In the genomic region with DNA sequence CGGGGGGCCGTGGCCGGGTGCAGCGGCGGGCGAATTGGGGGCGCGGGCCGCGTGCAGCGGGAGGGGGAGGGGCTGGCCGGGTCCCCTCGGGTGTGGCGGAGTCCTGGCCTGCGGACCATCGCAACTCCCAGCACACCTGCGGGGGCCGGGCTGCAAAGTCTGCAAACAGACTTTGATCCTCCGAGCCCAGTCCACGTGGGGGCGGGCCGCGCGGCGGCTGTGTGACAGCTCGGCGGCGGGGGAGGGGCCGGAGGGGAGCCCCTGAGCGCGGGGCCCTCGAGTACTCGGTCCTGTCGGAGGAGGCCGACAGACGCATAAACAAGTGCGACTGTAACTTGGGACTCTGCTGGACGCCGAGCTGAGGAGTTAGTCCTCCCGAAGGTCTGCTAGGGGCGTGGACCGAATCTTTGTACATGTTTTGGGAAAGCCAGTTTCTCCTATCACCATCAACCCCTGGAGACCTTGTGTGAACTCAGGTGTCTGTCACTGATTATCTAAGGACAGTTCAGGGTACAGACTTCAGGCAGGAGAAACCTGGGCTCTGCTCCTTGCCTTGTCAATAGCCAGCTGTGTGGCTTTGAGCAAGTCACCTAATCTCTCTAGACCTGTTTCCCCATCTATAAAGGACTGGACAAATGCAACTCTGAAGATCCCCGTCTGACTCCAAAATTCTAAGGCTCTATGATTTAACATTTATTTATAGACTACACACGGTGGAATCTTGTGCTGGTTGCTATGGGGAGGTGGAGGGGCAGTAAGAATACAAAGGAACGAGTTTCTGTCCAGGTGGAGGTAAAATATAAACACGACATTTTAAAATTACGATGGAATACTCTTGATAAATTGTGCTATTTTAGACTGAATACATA, we compare ENCODE assay signal across 1 cellular context.
TF ChIP-seq lines count a peak whose summit lies in the region.

No MANE protein-coding gene starts in this region.

TF ChIP-seq in HEK293, 187 proteins besides CTCF, POLR2A, EP300 and RAD21 (continued from another document):
- TF ChIP-seq, protein P1, sequence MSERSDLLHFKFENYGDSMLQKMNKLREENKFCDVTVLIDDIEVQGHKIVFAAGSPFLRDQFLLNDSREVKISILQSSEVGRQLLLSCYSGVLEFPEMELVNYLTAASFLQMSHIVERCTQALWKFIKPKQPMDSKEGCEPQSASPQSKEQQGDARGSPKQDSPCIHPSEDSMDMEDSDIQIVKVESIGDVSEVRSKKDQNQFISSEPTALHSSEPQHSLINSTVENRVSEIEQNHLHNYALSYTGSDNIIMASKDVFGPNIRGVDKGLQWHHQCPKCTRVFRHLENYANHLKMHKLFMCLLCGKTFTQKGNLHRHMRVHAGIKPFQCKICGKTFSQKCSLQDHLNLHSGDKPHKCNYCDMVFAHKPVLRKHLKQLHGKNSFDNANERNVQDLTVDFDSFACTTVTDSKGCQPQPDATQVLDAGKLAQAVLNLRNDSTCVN (tag by site-specific recombination; optimal IDR thresholded peaks at IDR 0.05): peak; percentile 67
- TF ChIP-seq ZNF416 (tag by site-specific recombination; IDR thresholded peaks at IDR 0.05) (no peak), SCRT2 (tag by site-specific recombination; IDR thresholded peaks at IDR 0.05) (no peak), ZNF398 (tag by site-specific recombination; IDR thresholded peaks at IDR 0.05) (no peak), ZNF658 (tag by site-specific recombination; IDR thresholded peaks at IDR 0.05) (no peak), TCF7L2 (IDR thresholded peaks at IDR 0.05; ENCODE audit: borderline replicate concordance, low read depth, low read length) (peak; percentile 69; the same call in 1 of the 2 replicates), ZFP69B (tag by site-specific recombination; IDR thresholded peaks at IDR 0.05) (no peak), ZNF426 (tag by site-specific recombination; IDR thresholded peaks at IDR 0.05) (no peak), BCL6B (tag by site-specific recombination; IDR thresholded peaks at IDR 0.05) (no peak), ZNF155 (tag by site-specific recombination; IDR thresholded peaks at IDR 0.05) (no peak), ZNF707 (tag by site-specific recombination; IDR thresholded peaks at IDR 0.05) (no peak), ZNF341 (tag by site-specific recombination; IDR thresholded peaks at IDR 0.05; ENCODE audit: low read depth) (no peak), ZNF169 (tag by site-specific recombination; IDR thresholded peaks at IDR 0.05) (no peak), ZNF488 (tag by site-specific recombination; IDR thresholded peaks at IDR 0.05) (no peak), ZNF423 (tag by site-specific recombination; IDR thresholded peaks at IDR 0.05) (0 out of 2 replicates have a peak, but pooled peaks have one; percentile 8), SP7 (tag by site-specific recombination; IDR thresholded peaks at IDR 0.05) (0 out of 2 replicates have a peak, but pooled peaks have one; percentile 24), ZNF132 (tag by site-specific recombination; IDR thresholded peaks at IDR 0.05; ENCODE audit: borderline replicate concordance) (no peak), PBX3 (CRISPR knock-in tag; IDR thresholded peaks at IDR 0.05) (0 out of 2 replicates have a peak, but pooled peaks have one; percentile 7), ZNF280D (tag by site-specific recombination; IDR thresholded peaks at IDR 0.05) (no peak), HOXA7 (CRISPR knock-in tag; IDR thresholded peaks at IDR 0.05; ENCODE audit: borderline replicate concordance) (no peak), ZFP41 (tag by site-specific recombination; IDR thresholded peaks at IDR 0.05; ENCODE audit: borderline replicate concordance) (no peak), ZNF16 (tag by site-specific recombination; IDR thresholded peaks at IDR 0.05; ENCODE audit: low read depth) (no peak), ZFHX2 (tag by site-specific recombination; conservative IDR thresholded peaks at IDR 0.05) (peak; percentile 74), KLF17 (tag by site-specific recombination; IDR thresholded peaks at IDR 0.05) (no peak), ZNF555 (tag by site-specific recombination; conservative IDR thresholded peaks at IDR 0.05) (no peak), ZNF660 (tag by site-specific recombination; IDR thresholded peaks at IDR 0.05) (peak; percentile 27; the same call in 1 of the 2 replicates), ZNF585B (tag by site-specific recombination; IDR thresholded peaks at IDR 0.05) (no peak), ZNF530 (tag by site-specific recombination; IDR thresholded peaks at IDR 0.05; ENCODE audit: low read depth) (no peak), ZNF184 (tag by site-specific recombination; IDR thresholded peaks at IDR 0.05) (no peak), SP3 (tag by site-specific recombination; IDR thresholded peaks at IDR 0.05) (peak; percentile 19)
- TF ChIP-seq, protein P2, sequence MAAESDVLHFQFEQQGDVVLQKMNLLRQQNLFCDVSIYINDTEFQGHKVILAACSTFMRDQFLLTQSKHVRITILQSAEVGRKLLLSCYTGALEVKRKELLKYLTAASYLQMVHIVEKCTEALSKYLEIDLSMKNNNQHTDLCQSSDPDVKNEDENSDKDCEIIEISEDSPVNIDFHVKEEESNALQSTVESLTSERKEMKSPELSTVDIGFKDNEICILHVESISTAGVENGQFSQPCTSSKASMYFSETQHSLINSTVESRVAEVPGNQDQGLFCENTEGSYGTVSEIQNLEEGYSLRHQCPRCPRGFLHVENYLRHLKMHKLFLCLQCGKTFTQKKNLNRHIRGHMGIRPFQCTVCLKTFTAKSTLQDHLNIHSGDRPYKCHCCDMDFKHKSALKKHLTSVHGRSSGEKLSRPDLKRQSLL (tag by site-specific recombination; IDR thresholded peaks at IDR 0.05): no peak
- TF ChIP-seq, protein P3, sequence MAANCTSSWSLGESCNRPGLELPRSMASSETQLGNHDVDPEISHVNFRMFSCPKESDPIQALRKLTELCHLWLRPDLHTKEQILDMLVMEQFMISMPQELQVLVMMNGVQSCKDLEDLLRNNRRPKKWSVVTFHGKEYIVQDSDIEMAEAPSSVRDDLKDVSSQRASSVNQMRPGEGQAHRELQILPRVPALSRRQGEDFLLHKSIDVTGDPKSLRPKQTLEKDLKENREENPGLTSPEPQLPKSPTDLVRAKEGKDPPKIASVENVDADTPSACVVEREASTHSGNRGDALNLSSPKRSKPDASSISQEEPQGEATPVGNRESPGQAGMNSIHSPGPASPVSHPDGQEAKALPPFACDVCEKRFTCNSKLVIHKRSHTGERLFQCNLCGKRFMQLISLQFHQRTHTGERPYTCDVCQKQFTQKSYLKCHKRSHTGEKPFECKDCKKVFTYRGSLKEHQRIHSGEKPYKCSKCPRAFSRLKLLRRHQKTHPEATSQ (tag by site-specific recombination; IDR thresholded peaks at IDR 0.05): no peak
- TF ChIP-seq, protein P4, sequence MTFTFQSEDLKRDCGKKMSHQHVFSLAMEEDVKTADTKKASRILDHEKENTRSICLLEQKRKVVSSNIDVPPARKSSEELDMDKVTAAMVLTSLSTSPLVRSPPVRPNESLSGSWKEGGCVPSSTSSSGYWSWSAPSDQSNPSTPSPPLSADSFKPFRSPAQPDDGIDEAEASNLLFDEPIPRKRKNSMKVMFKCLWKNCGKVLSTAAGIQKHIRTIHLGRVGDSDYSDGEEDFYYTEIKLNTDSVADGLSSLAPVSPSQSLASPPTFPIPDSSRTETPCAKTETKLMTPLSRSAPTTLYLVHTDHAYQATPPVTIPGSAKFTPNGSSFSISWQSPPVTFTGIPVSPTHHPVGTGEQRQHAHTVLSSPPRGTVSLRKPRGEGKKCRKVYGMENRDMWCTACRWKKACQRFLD (tag by site-specific recombination; IDR thresholded peaks at IDR 0.05): no peak
